ENCODE assay signal across 26 cellular contexts in the genomic region with DNA sequence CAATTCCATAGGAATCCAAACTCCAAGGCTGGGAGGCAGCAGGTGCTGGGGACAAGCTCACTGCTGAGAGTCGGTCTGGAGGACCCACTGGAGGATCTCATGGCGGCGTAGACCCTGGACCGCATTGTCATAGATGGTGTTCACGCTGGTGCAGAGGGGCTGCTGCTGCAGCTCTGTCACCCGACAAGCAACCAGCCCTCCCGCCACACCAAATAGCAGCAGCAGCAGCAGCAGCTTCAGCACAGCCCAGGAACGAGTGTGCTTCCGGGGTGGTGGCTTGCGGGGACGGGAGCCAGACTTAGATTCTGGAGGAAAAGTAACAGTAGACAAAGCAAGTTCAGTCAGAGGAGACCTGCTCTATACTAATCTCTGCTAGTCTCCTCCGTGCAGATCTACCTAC. TPM values are rescaled to one million over a fixed set of nuclear protein-coding genes. Genes with fewer than 3 reads are reported as not detected.
"Had no signal": no experiment of that assay in that cellular context is flagged by ENCODE, and none has a peak within 500 bp of the region (broad histone marks: within the 10 kb centered on the region; RNA-seq: fewer than 3 reads in every experiment).

No MANE protein-coding gene starts in this region.

- H3K9me3 Mint-ChIP-seq: activated CD4-positive, alpha-beta memory T cell treated with anti-CD3 and anti-CD28 coated beads, Interleukin-2, amount 10 ng/mL, durations not matched to agents 7 days and 5 days; activated naive CD4-positive, alpha-beta T cell treated with anti-CD3 and anti-CD28 coated beads, Interleukin-2, amount 50 U/mL, for 72 hours; activated naive CD8-positive, alpha-beta T cell treated with anti-CD3 and anti-CD28 coated beads, Interleukin-2, amount 50 U/mL, for 24 hours; activated T-cell treated with anti-CD3 and anti-CD28 coated beads, Interleukin-2, amount 50 U/mL, for 4 hours had no signal

- H3K27ac Mint-ChIP-seq: activated CD4-positive, alpha-beta memory T cell treated with anti-CD3 and anti-CD28 coated beads, Interleukin-2, amount 10 ng/mL, durations not matched to agents 7 days and 5 days; activated CD4-positive, alpha-beta T cell treated with anti-CD3 and anti-CD28 coated beads for 36 hours; activated naive CD4-positive, alpha-beta T cell treated with anti-CD3 and anti-CD28 coated beads, Interleukin-2, amount 50 U/mL, for 72 hours; activated naive CD8-positive, alpha-beta T cell treated with anti-CD3 and anti-CD28 coated beads, Interleukin-2, amount 50 U/mL, for 24 hours had no signal

- H3K4me3 ChIP-seq: ascending aorta, SK-N-MC had no signal

- H3K4me1 Mint-ChIP-seq: activated CD4-positive, alpha-beta memory T cell treated with anti-CD3 and anti-CD28 coated beads, Interleukin-2, amount 10 ng/mL, durations not matched to agents 7 days and 5 days; activated CD4-positive, alpha-beta T cell treated with anti-CD3 and anti-CD28 coated beads for 36 hours; activated naive CD8-positive, alpha-beta T cell treated with anti-CD3 and anti-CD28 coated beads, Interleukin-2, amount 50 U/mL, for 24 hours; brain had no signal

- DNase-seq: activated CD4-positive, alpha-beta memory T cell treated with anti-CD3 and anti-CD28 coated beads, Interleukin-2, amount 10 ng/mL, durations not matched to agents 7 days and 5 days; activated CD4-positive, alpha-beta T cell treated with anti-CD3 and anti-CD28 coated beads for 36 hours; activated CD4-positive, alpha-beta T cell treated with anti-CD3 and anti-CD28 coated beads, Interleukin-2, amount 50 U/mL, for 1 hour; activated CD8-positive, alpha-beta memory T cell treated with anti-CD3 and anti-CD28 coated beads, Interleukin-2, amount 50 U/mL, for 48 hours; activated effector memory CD4-positive, alpha-beta T cell treated with anti-CD3 and anti-CD28 coated beads, Interleukin-2, amount 50 U/mL, for 16 hours; activated naive CD4-positive, alpha-beta T cell treated with Interleukin-2 at 50 U/mL for 16 hours; activated naive CD8-positive, alpha-beta T cell treated with anti-CD3 and anti-CD28 coated beads, Interleukin-2, amount 50 U/mL, for 24 hours; activated T-cell treated with anti-CD3 and anti-CD28 coated beads, Interleukin-2, amount 50 U/mL, for 4 hours; amniotic stem cell; Karpas-422; MM.1S; NCI-H1105; NCI-H1436; NCI-H1694 treated with DMSO at 0.1 percent for 48 hours; NCI-H2029 treated with DMSO at 0.1 percent for 48 hours; NCI-H345; NCI-H510A; NCI-H526 treated with DMSO at 0.1 percent for 48 hours; NCI-H82; T-helper 1 cell; WERI-Rb-1 had no signal

- H3K9me3 ChIP-seq: ascending aorta had no signal

- H3K27me3 Mint-ChIP-seq: activated CD4-positive, alpha-beta memory T cell treated with anti-CD3 and anti-CD28 coated beads, Interleukin-2, amount 10 ng/mL, durations not matched to agents 7 days and 5 days; activated CD4-positive, alpha-beta T cell treated with anti-CD3 and anti-CD28 coated beads for 36 hours; activated naive CD8-positive, alpha-beta T cell treated with anti-CD3 and anti-CD28 coated beads, Interleukin-2, amount 50 U/mL, for 24 hours; brain had no signal

- H3K27me3 ChIP-seq: ascending aorta had no signal

- H3K4me1 ChIP-seq: ascending aorta had no signal

- ATAC-seq: activated CD4-positive, alpha-beta T cell treated with anti-CD3 and anti-CD28 coated beads for 36 hours; activated naive CD4-positive, alpha-beta T cell treated with anti-CD3 and anti-CD28 coated beads, Interleukin-2, amount 50 U/mL, for 72 hours; activated naive CD8-positive, alpha-beta T cell treated with anti-CD3 and anti-CD28 coated beads, Interleukin-2, amount 50 U/mL, for 24 hours; activated T-cell treated with anti-CD3 and anti-CD28 coated beads, Interleukin-2, amount 50 U/mL, for 4 hours; Right ventricle myocardium inferior had no signal

- H3K4me3 Mint-ChIP-seq: activated CD4-positive, alpha-beta memory T cell treated with anti-CD3 and anti-CD28 coated beads, Interleukin-2, amount 10 ng/mL, durations not matched to agents 7 days and 5 days; activated CD4-positive, alpha-beta T cell treated with anti-CD3 and anti-CD28 coated beads for 36 hours; activated naive CD8-positive, alpha-beta T cell treated with anti-CD3 and anti-CD28 coated beads, Interleukin-2, amount 50 U/mL, for 24 hours; activated T-cell treated with anti-CD3 and anti-CD28 coated beads, Interleukin-2, amount 50 U/mL, for 4 hours; brain had no signal

- H3K27ac ChIP-seq: ascending aorta, SK-N-MC, WERI-Rb-1 had no signal

RNA-seq across cellular contexts. Expression of a gene that starts 9.9 kb away (rescaled TPM):
- total RNA-seq: ascending aorta had no signal
